18 cellular contexts compared by ENCODE assay signal in genomic region chr1:18324246-18324645, GRCh38.
DNase-seq lines count a peak whose midpoint lies in the region; ATAC-seq and TF ChIP-seq lines count a peak whose summit lies in the region.
"Had no signal": no experiment of that assay in that cellular context is flagged by ENCODE, and none has a peak within 500 bp of the region (broad histone marks: within the 10 kb centered on the region; RNA-seq: fewer than 3 reads in every experiment).

No MANE protein-coding gene starts in this region.

- no peaks in the 10 kb centered on the region for H3K9me3 ChIP-seq in PC-3 (ENCODE audit: low read length)
- H3K9me3 ChIP-seq: tibial nerve had no signal

- CTCF ChIA-PET in PC-3 (lab: Charles Lee), result no interaction called here

- ATAC-seq in PC-3 (no peak), HG03565 (IDR thresholded peaks at IDR 0.05; ENCODE audit: unreplicated experiment) (no peak), GM21381 (IDR thresholded peaks at IDR 0.05; ENCODE audit: unreplicated experiment) (no peak)
- ATAC-seq: right cardiac atrium had no signal

- H3K4me1 ChIP-seq in PC-3 (ENCODE audit: insufficient read depth, low read length), result no peaks in the 10 kb centered on the region

- H3K4me3 ChIP-seq in GM12875 (ENCODE audit: low read depth, low read length) (no peak overlapping the region), PC-3 (ENCODE audit: low read length) (no peak overlapping the region)
- H3K4me3 ChIP-seq: tibial nerve had no signal

- H3K9ac ChIP-seq in PC-3 (ENCODE audit: low read length), result no peak overlapping the region

- H3K4me2 ChIP-seq in PC-3 (ENCODE audit: low read length), result no peak overlapping the region

- H3K36me3 ChIP-seq in PC-3 (ENCODE audit: low read depth, low read length), result no peaks in the 10 kb centered on the region
- H3K36me3 ChIP-seq: tibial nerve had no signal

- H3K27ac ChIP-seq in C4-2B (no peak overlapping the region), PC-3 (ENCODE audit: low read length) (no peak overlapping the region)
- H3K27ac ChIP-seq: tibial nerve had no signal

- TF ChIP-seq CTCF in C4-2B (conservative IDR thresholded peaks at IDR 0.05) (peak; percentile 28), GM12875 (IDR thresholded peaks at IDR 0.05; ENCODE audit: borderline replicate concordance, insufficient read depth, low read depth, low read length) (peak; percentile 56; the same call in 1 of the 2 replicates), PC-3 (conservative IDR thresholded peaks at IDR 0.05; ENCODE audit: low read depth, low read length) (peak; percentile 40; the same call in 1 of the 2 replicates), glutamatergic neuron (IDR thresholded peaks at IDR 0.05; ENCODE audit: partially characterized antibody, unreplicated experiment) (no peak)

- H3K27ac Mint-ChIP-seq in glutamatergic neuron (ENCODE audit: unreplicated experiment), result no peak overlapping the region
- H3K27ac Mint-ChIP-seq: activated naive CD8-positive, alpha-beta T cell treated with anti-CD3 and anti-CD28 coated beads, Interleukin-2, amount 10 ng/mL, durations not matched to agents 7 days and 5 days; T-helper 1 cell treated with Interleukin-12 subunit alpha and Interleukin-12 subunit beta and Interleukin-4 antibody, amounts not matched to agents 30 μg/mL and 1 μg/mL, for 36 hours had no signal

- H3K4me3 Mint-ChIP-seq in glutamatergic neuron (ENCODE audit: unreplicated experiment), result no peak overlapping the region
- H3K4me3 Mint-ChIP-seq: activated naive CD8-positive, alpha-beta T cell treated with anti-CD3 and anti-CD28 coated beads, Interleukin-2, amount 10 ng/mL, durations not matched to agents 7 days and 5 days; T-helper 1 cell treated with Interleukin-12 subunit alpha and Interleukin-12 subunit beta and Interleukin-4 antibody, amounts not matched to agents 30 μg/mL and 1 μg/mL, for 36 hours had no signal

- no peaks in the 10 kb centered on the region for H4K20me1 ChIP-seq in PC-3 (ENCODE audit: low read length)

- no TSS peak for BruUV-seq in PC-3 (replicated peaks; lab: Mats Ljungman, UMichigan)

- H3K36me3 Mint-ChIP-seq in glutamatergic neuron (ENCODE audit: unreplicated experiment), result peaks cover 9% of the 10 kb centered on the region
- H3K36me3 Mint-ChIP-seq: activated naive CD8-positive, alpha-beta T cell treated with anti-CD3 and anti-CD28 coated beads, Interleukin-2, amount 10 ng/mL, durations not matched to agents 7 days and 5 days had no signal

- intact Hi-C loops in PC-3 (cut with micrococcal nuclease), result no loop called here

- H3K79me2 ChIP-seq in PC-3 (ENCODE audit: low read length), result no peaks in the 10 kb centered on the region

- H3K27me3 ChIP-seq in PC-3 (ENCODE audit: low read length), result no peaks in the 10 kb centered on the region
- H3K27me3 ChIP-seq: tibial nerve had no signal

- POLR2A ChIA-PET in PC-3 (lab: Charles Lee; ENCODE audit: unreplicated experiment), result no interaction called here

- no peak overlapping the region for H2AFZ ChIP-seq in PC-3 (ENCODE audit: low read length)

- peaks cover 9% of the 10 kb centered on the region for H3K4me1 Mint-ChIP-seq in glutamatergic neuron (ENCODE audit: low read depth, unreplicated experiment)
- H3K4me1 Mint-ChIP-seq: activated naive CD8-positive, alpha-beta T cell treated with anti-CD3 and anti-CD28 coated beads, Interleukin-2, amount 10 ng/mL, durations not matched to agents 7 days and 5 days had no signal

- DNase-seq in PC-3, result no peak
- peak; percentile 72 for DNase-seq in iPS-NIHi11 (ENCODE audit: low spot score)
- no peak for DNase-seq in hypothalamus (lab: John Stamatoyannopoulos, UW)
- DNase-seq in glutamatergic neuron, result no peak
- DNase-seq: activated CD4-positive, alpha-beta T cell treated with anti-CD3 and anti-CD28 coated beads for 4 hours; activated naive CD8-positive, alpha-beta T cell treated with anti-CD3 and anti-CD28 coated beads, Interleukin-2, amount 10 ng/mL, durations not matched to agents 7 days and 5 days; effector CD8-positive, alpha-beta T cell; mesenchymal stem cell; NCI-H2081; NCI-H526 treated with DMSO at 0.1 percent for 48 hours; right cardiac atrium; RPMI8226 had no signal

- no peaks in the 10 kb centered on the region for H3K9me3 Mint-ChIP-seq in glutamatergic neuron (ENCODE audit: unreplicated experiment)
- H3K9me3 Mint-ChIP-seq: activated naive CD8-positive, alpha-beta T cell treated with anti-CD3 and anti-CD28 coated beads, Interleukin-2, amount 10 ng/mL, durations not matched to agents 7 days and 5 days; T-helper 1 cell treated with Interleukin-12 subunit alpha and Interleukin-12 subunit beta and Interleukin-4 antibody, amounts not matched to agents 30 μg/mL and 1 μg/mL, for 36 hours had no signal

- H3K27me3 Mint-ChIP-seq in glutamatergic neuron (ENCODE audit: unreplicated experiment), result peaks cover 6% of the 10 kb centered on the region

- H3K9me2 ChIP-seq in PC-3 (replicated peaks; ENCODE audit: low read length), result no peaks in the 10 kb centered on the region

- no peaks in the 10 kb centered on the region for H3F3A ChIP-seq in PC-3 (ENCODE audit: low read length, unreplicated experiment)
